In genomic region chr22:32916025-32916424, GRCh38 we compare ENCODE assay signal across 20 cellular contexts.
DNase-seq lines count a peak whose midpoint lies in the region; ATAC-seq, FAIRE-seq and TF ChIP-seq lines count a peak whose summit lies in the region.
"Had no signal": no experiment of that assay in that cellular context is flagged by ENCODE, and none has a peak within 500 bp of the region (broad histone marks: within the 10 kb centered on the region; RNA-seq: fewer than 3 reads in every experiment).

No MANE protein-coding gene starts in this region.

- FAIRE-seq in K562 (lab: Jason Lieb, UNC), result no peak
- FAIRE-seq: H1, TTC549 had no signal

- TF ChIP-seq POLR2A in K562 (conservative IDR thresholded peaks at IDR 0.05), result no peak

- no peak for TF ChIP-seq RAD21 in K562 (CRISPR knock-in tag; conservative IDR thresholded peaks at IDR 0.05 in 1 of 2, IDR thresholded peaks at IDR 0.05 in 1 of 2)

- no peak overlapping the region for H3K27ac Mint-ChIP-seq in GM23338
- no peak overlapping the region for H3K27ac Mint-ChIP-seq in stimulated activated memory B cell treated with anti-CD40 and anti-IgM and Interleukin-4, amounts not matched to agents 10 μg/mL and 1 μg/mL and 100 μg/mL, for 72 hours
- H3K27ac Mint-ChIP-seq: B cell; CD4-positive, CD25-positive, alpha-beta regulatory T cell; T-helper 17 cell had no signal

- no peak for DNase-seq in GM23338 (ENCODE audit: low spot score)
- DNase-seq in MG63, result peak; percentile 21
- DNase-seq in NOMO-1 (lab: John Stamatoyannopoulos, UW; ENCODE audit: unreplicated experiment in 2 of 2), result peak; percentile 77 to 91
- DNase-seq in K562 (ENCODE audit: extremely low read depth in 1 of 4, low spot score in 3 of 4), result no peak
- DNase-seq in DMS53 treated with DMSO at 0.1 percent for 48 hours (lab: John Stamatoyannopoulos, UW; ENCODE audit: unreplicated experiment), result no peak
- no peak for DNase-seq in posterior cingulate gyrus
- no peak for DNase-seq in 8988T
- DNase-seq: CD4-positive, CD25-positive, alpha-beta regulatory T cell; DMS53; NCI-H1092 treated with DMSO at 0.1 percent for 48 hours; NCI-H146; NCI-H2081; NCI-H2171 treated with DMSO at 0.1 percent for 48 hours; PC-3; T-helper 17 cell had no signal

- H3K27me3 Mint-ChIP-seq in GM23338 (ENCODE audit: insufficient read depth, low read depth, poor library complexity), result peaks cover 2% of the 10 kb centered on the region
- peaks cover 15% of the 10 kb centered on the region for H3K27me3 Mint-ChIP-seq in stimulated activated memory B cell treated with anti-CD40 and anti-IgM and Interleukin-4, amounts not matched to agents 10 μg/mL and 1 μg/mL and 100 μg/mL, for 72 hours

- H3K9me3 ChIP-seq in MG63 (peaks cover 8% of the 10 kb centered on the region; the same call in 1 of the 2 replicates), K562 (replicated peaks; ENCODE audit: control insufficient read depth, insufficient read depth, low read depth, low read length) (no peaks in the 10 kb centered on the region)

- no peaks in the 10 kb centered on the region for H3F3A ChIP-seq in GM23338 (replicated peaks; ENCODE audit: low read depth)

- TF ChIP-seq EP300 in K562 (IDR thresholded peaks at IDR 0.05; ENCODE audit: low read length), result no peak

- H2AFZ ChIP-seq in GM23338 (no peak overlapping the region), K562 (ENCODE audit: low read depth, low read length) (no peak overlapping the region; the same call in 1 of the 2 replicates)

- peaks cover 30% of the 10 kb centered on the region for H3K36me3 Mint-ChIP-seq in GM23338 (ENCODE audit: low read depth)
- no peaks in the 10 kb centered on the region for H3K36me3 Mint-ChIP-seq in stimulated activated memory B cell treated with anti-CD40 and anti-IgM and Interleukin-4, amounts not matched to agents 10 μg/mL and 1 μg/mL and 100 μg/mL, for 72 hours
- H3K36me3 Mint-ChIP-seq: CD4-positive, CD25-positive, alpha-beta regulatory T cell had no signal

- H4K20me1 ChIP-seq in GM23338 (replicated peaks; ENCODE audit: insufficient read depth) (peaks cover 1% of the 10 kb centered on the region), K562 (replicated peaks; ENCODE audit: control insufficient read depth, insufficient read depth, low read length) (no peaks in the 10 kb centered on the region)

- no peak overlapping the region for H3K27ac ChIP-seq in GM23338 (ENCODE audit: low read depth)
- no peak overlapping the region for H3K27ac ChIP-seq in K562 (ENCODE audit: extremely low read depth, low read depth, low read length)
- H3K27ac ChIP-seq: SJSA1 had no signal

- H3K9me3 Mint-ChIP-seq in GM23338, result peaks cover 20% of the 10 kb centered on the region
- H3K9me3 Mint-ChIP-seq in stimulated activated memory B cell treated with anti-CD40 and anti-IgM and Interleukin-4, amounts not matched to agents 10 μg/mL and 1 μg/mL and 100 μg/mL, for 72 hours, result peaks cover 4% of the 10 kb centered on the region

- 0% methylated on average over 1 of the region's 1 CpG for WGBS in K562 (ENCODE audit: insufficient coverage, low coverage, missing lambda C conversion rate)

- H3K4me3 Mint-ChIP-seq in GM23338, result no peak overlapping the region
- H3K4me3 Mint-ChIP-seq in stimulated activated memory B cell treated with anti-CD40 and anti-IgM and Interleukin-4, amounts not matched to agents 10 μg/mL and 1 μg/mL and 100 μg/mL, for 72 hours, result no peak overlapping the region
- H3K4me3 Mint-ChIP-seq: B cell; CD4-positive, CD25-positive, alpha-beta regulatory T cell; T-helper 17 cell had no signal

- no peaks in the 10 kb centered on the region for H3K9me1 ChIP-seq in K562 (ENCODE audit: control insufficient read depth, insufficient read depth, low read length)

- H3K4me1 ChIP-seq in GM23338 (ENCODE audit: insufficient read depth) (no peaks in the 10 kb centered on the region), K562 (replicated peaks in 1 of 2; ENCODE audit: control insufficient read depth in 2 of 2, insufficient read depth in 2 of 2, low read length in 2 of 2) (peaks cover 0 to 6% of the 10 kb centered on the region in 2 experiments; a peak in 2 of 5 replicates)
- H3K4me1 ChIP-seq: SJSA1 had no signal

- CTCF ChIA-PET in K562 (lab: Yijun Ruan, JAX; ENCODE audit: low intra/inter-chr PET ratio), result no interaction called here

- H3K4me2 ChIP-seq in GM23338 (no peak overlapping the region), K562 (ENCODE audit: insufficient read depth, low read length) (no peak overlapping the region)

- POLR2A ChIA-PET in K562 (lab: Yijun Ruan, JAX), result interaction anchor here (1.0 kb wide), 1 partner anchor 8 kb away, joined by 3 read pairs; no protein-coding TSS in a partner anchor

- H3K79me2 ChIP-seq in GM23338 (replicated peaks; ENCODE audit: insufficient read depth), result no peaks in the 10 kb centered on the region
- H3K79me2 ChIP-seq in K562 (ENCODE audit: control insufficient read depth, insufficient read depth, low read length), result no peaks in the 10 kb centered on the region

- in situ Hi-C loops in K562 (cut with MboI), result no loop called here

- ATAC-seq in GM23338 (no peak), K562 (no peak)
- no peak for ATAC-seq in stimulated activated memory B cell treated with anti-CD40 and anti-IgM and Interleukin-4, amounts not matched to agents 10 μg/mL and 1 μg/mL and 100 μg/mL, for 72 hours
- ATAC-seq: PC-3, T-helper 17 cell had no signal

- H3K4me3 ChIP-seq in GM23338 (no peak overlapping the region), MG63 (no peak overlapping the region), K562 (no peak overlapping the region)
- H3K4me3 ChIP-seq: SJSA1 had no signal

- intact Hi-C loops in K562 (cut with micrococcal nuclease) (no loop called here), posterior cingulate gyrus (cut with DNase I) (no loop called here)

- H3K9me2 ChIP-seq in GM23338 (ENCODE audit: insufficient read depth), result no peaks in the 10 kb centered on the region

- peaks cover 20% of the 10 kb centered on the region for H3K4me1 Mint-ChIP-seq in GM23338
- H3K4me1 Mint-ChIP-seq in stimulated activated memory B cell treated with anti-CD40 and anti-IgM and Interleukin-4, amounts not matched to agents 10 μg/mL and 1 μg/mL and 100 μg/mL, for 72 hours, result no peaks in the 10 kb centered on the region
- H3K4me1 Mint-ChIP-seq: B cell; CD4-positive, CD25-positive, alpha-beta regulatory T cell; T-helper 17 cell had no signal

- BruUV-seq in K562 (replicated peaks; lab: Mats Ljungman, UMichigan), result no TSS peak

- H3K36me3 ChIP-seq in GM23338 (ENCODE audit: insufficient read depth), result peaks cover 8% of the 10 kb centered on the region; the same call in 1 of the 2 replicates
- H3K36me3 ChIP-seq in MG63, result no peaks in the 10 kb centered on the region
- H3K36me3 ChIP-seq in K562 (ENCODE audit: control insufficient read depth, insufficient read depth, low read length), result no peaks in the 10 kb centered on the region
- H3K36me3 ChIP-seq: SJSA1 had no signal

- TF ChIP-seq CTCF in GM23338 (conservative IDR thresholded peaks at IDR 0.05; ENCODE audit: low read depth in 2 of 2), result no peak
- no peak for TF ChIP-seq CTCF in K562 (IDR thresholded peaks at IDR 0.05 in 2 of 3, conservative IDR thresholded peaks at IDR 0.05 in 1 of 3; ENCODE audit: insufficient read depth in 2 of 3, low read depth in 1 of 3, low read length in 3 of 3)

- H3K27me3 ChIP-seq in GM23338 (ENCODE audit: insufficient read depth) (no peaks in the 10 kb centered on the region), MG63 (no peaks in the 10 kb centered on the region), K562 (ENCODE audit: control insufficient read depth in 2 of 2, insufficient read depth in 2 of 2, low read length in 2 of 2) (peaks cover 0 to 7% of the 10 kb centered on the region in 2 experiments; a peak in 2 of 5 replicates)

- no peak overlapping the region for H3K9ac ChIP-seq in K562 (ENCODE audit: insufficient read depth in 1 of 2, low read depth in 2 of 2, low read length in 2 of 2)

TF ChIP-seq in GM23338, 12 proteins besides CTCF, POLR2A, EP300 and RAD21:
- TF ChIP-seq POLR2AphosphoS5 (IDR thresholded peaks at IDR 0.05; ENCODE audit: low read depth) (no peak), ZNF331 (CRISPR knock-in tag; IDR thresholded peaks at IDR 0.05; ENCODE audit: low read depth) (peak; percentile 97)

TF ChIP-seq in K562, 482 proteins besides CTCF, POLR2A, EP300 and RAD21:
- TF ChIP-seq KLF10 (CRISPR knock-in tag; IDR thresholded peaks at IDR 0.05) (no peak), HDAC6 (IDR thresholded peaks at IDR 0.05; ENCODE audit: low read depth, low read length) (no peak), FOSL1 (tag; conservative IDR thresholded peaks at IDR 0.05) (0 out of 2 replicates have a peak, but pooled peaks have one; percentile 25), JUND (IDR thresholded peaks at IDR 0.05; ENCODE audit: borderline replicate concordance, low read depth, low read length) (peak; percentile 7; the same call in 1 of the 2 replicates), JUND (tag; IDR thresholded peaks at IDR 0.05; ENCODE audit: borderline replicate concordance, low read depth, low read length) (no peak)

Comparison
In these comparisons a context has a peak if more than half of its experiments do, and no peak if none do; other contexts are left out.
1. DNase-seq: peak in MG63 (single experiment) and NOMO-1 (2 of 2); none in GM23338 (single experiment), K562 (0 of 4), DMS53 treated with DMSO at 0.1 percent for 48 hours (single experiment), posterior cingulate gyrus (0 of 10) and 8988T (single experiment).